8 cellular contexts compared by ENCODE assay signal in the genomic region with DNA sequence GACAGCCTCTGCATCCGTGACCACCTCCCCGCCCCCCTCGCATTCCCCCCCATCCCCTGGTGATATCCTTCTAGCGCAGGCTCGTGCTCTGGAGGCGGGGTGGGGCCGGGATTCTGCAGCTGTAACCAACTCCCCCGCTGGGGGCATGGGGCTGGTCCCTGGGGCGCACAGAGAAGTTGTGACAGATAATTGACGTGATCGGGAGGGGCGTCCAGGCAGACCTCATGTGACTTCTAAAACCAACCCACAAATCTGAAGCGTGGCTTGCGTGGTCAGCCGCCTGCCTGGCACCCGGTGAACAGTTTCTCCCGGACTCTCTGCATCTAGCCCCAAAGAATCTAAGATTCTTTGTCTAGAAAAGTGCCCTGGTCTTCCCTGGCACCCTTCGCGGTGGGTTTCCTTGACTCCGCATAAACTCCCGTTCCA.
DNase-seq lines count a peak whose midpoint lies in the region; ATAC-seq and TF ChIP-seq lines count a peak whose summit lies in the region.

No MANE protein-coding gene starts in this region.

- H3K27ac ChIP-seq in lung (ENCODE audit: low read depth in 1 of 2, low read length in 1 of 2) (peak overlapping the region in 1 of 2 donors; percentile 81), thyroid gland (peak overlapping the region in 2 of 3 donors; percentile 14 to 38)

- TF ChIP-seq POLR2A in thyroid gland (IDR thresholded peaks at IDR 0.05), result no peak

- H3K36me3 ChIP-seq in lung (ENCODE audit: control insufficient read depth in 2 of 2, insufficient read depth in 2 of 2, low read length in 2 of 2) (no peaks in the 10 kb centered on the region), thyroid gland (no peaks in the 10 kb centered on the region)

- TF ChIP-seq CTCF in lung (IDR thresholded peaks at IDR 0.05; ENCODE audit: control extremely low read depth, extremely low read depth), result no peak
- TF ChIP-seq CTCF in thyroid gland (IDR thresholded peaks at IDR 0.05), result no peak

- CTCF ChIA-PET in activated CD8-positive, alpha-beta memory T cell treated with anti-CD3 and anti-CD28 coated beads, Interleukin-2, amount 10 ng/mL, durations not matched to agents 7 days and 5 days (lab: Charles Lee), result interaction anchor here (0.9 to 1.1 kb wide), 4 partner anchors 19 to 51 kb away, joined by 3 read pairs; no protein-coding TSS in a partner anchor

- peak overlapping the region; percentile 54 for H3K4me3 Mint-ChIP-seq in activated CD8-positive, alpha-beta memory T cell treated with anti-CD3 and anti-CD28 coated beads, Interleukin-2, amount 10 ng/mL, durations not matched to agents 7 days and 5 days
- H3K4me3 Mint-ChIP-seq in dendritic cell treated with granulocyte-macrophage colony-stimulating factor and Interleukin-4, amounts not matched to agents 40 ng/mL and 50 ng/mL, for 4 days, result peak overlapping the region; percentile 76

- no peaks in the 10 kb centered on the region for H3K36me3 Mint-ChIP-seq in activated CD8-positive, alpha-beta memory T cell treated with anti-CD3 and anti-CD28 coated beads, Interleukin-2, amount 10 ng/mL, durations not matched to agents 7 days and 5 days
- H3K36me3 Mint-ChIP-seq in dendritic cell treated with granulocyte-macrophage colony-stimulating factor and Interleukin-4, amounts not matched to agents 40 ng/mL and 50 ng/mL, for 4 days (ENCODE audit: low read depth), result no peaks in the 10 kb centered on the region

- ATAC-seq in activated CD8-positive, alpha-beta memory T cell treated with anti-CD3 and anti-CD28 coated beads, Interleukin-2, amount 10 ng/mL, durations not matched to agents 7 days and 5 days, result no peak
- peak; percentile 41 for ATAC-seq in lung (ENCODE audit: insufficient read depth, low FRiP score)
- no peak for ATAC-seq in HG02763 (IDR thresholded peaks at IDR 0.05; ENCODE audit: unreplicated experiment)
- ATAC-seq in HG03571 (IDR thresholded peaks at IDR 0.05; ENCODE audit: unreplicated experiment), result no peak

- H3K27me3 ChIP-seq in lung (ENCODE audit: control insufficient read depth, insufficient read depth), result no peaks in the 10 kb centered on the region
- H3K27me3 ChIP-seq in thyroid gland, result no peaks in the 10 kb centered on the region

- H3K27me3 Mint-ChIP-seq in activated CD8-positive, alpha-beta memory T cell treated with anti-CD3 and anti-CD28 coated beads, Interleukin-2, amount 10 ng/mL, durations not matched to agents 7 days and 5 days, result peaks cover 33% of the 10 kb centered on the region
- peaks cover 45% of the 10 kb centered on the region for H3K27me3 Mint-ChIP-seq in dendritic cell treated with granulocyte-macrophage colony-stimulating factor and Interleukin-4, amounts not matched to agents 40 ng/mL and 50 ng/mL, for 4 days

- H3K4me3 ChIP-seq in lung, result peak overlapping the region; percentile 20
- peak overlapping the region; percentile 0 to 40 (median 18) for H3K4me3 ChIP-seq in thyroid gland (replicated peaks in 1 of 3)

- H3K27ac Mint-ChIP-seq in activated CD8-positive, alpha-beta memory T cell treated with anti-CD3 and anti-CD28 coated beads, Interleukin-2, amount 10 ng/mL, durations not matched to agents 7 days and 5 days, result no peak overlapping the region
- H3K27ac Mint-ChIP-seq in dendritic cell treated with granulocyte-macrophage colony-stimulating factor and Interleukin-4, amounts not matched to agents 40 ng/mL and 50 ng/mL, for 4 days, result peak overlapping the region; percentile 19

- WGBS in lung, 2 donors, result 0 to 2% methylated on average over 21 of the region's 21 CpGs
- 1 to 5% methylated on average over 18 to 19 of the region's 21 CpGs for WGBS in thyroid gland, 2 donors

- H3K9me3 ChIP-seq in lung (ENCODE audit: control insufficient read depth in 2 of 2, insufficient read depth in 1 of 2, low read length in 1 of 2) (no peaks in the 10 kb centered on the region), thyroid gland (no peaks in the 10 kb centered on the region)

- H3K4me1 ChIP-seq in lung (ENCODE audit: control insufficient read depth in 2 of 2, insufficient read depth in 2 of 2, low read length in 2 of 2), result peaks cover 0 to 7% of the 10 kb centered on the region in 2 donors
- peaks cover 3 to 8% of the 10 kb centered on the region in 2 donors for H3K4me1 ChIP-seq in thyroid gland

- H3K9me3 Mint-ChIP-seq in activated CD8-positive, alpha-beta memory T cell treated with anti-CD3 and anti-CD28 coated beads, Interleukin-2, amount 10 ng/mL, durations not matched to agents 7 days and 5 days (ENCODE audit: low read depth), result peaks cover 3% of the 10 kb centered on the region
- peaks cover 9% of the 10 kb centered on the region for H3K9me3 Mint-ChIP-seq in dendritic cell treated with granulocyte-macrophage colony-stimulating factor and Interleukin-4, amounts not matched to agents 40 ng/mL and 50 ng/mL, for 4 days

- intact Hi-C loops in dendritic cell treated with granulocyte-macrophage colony-stimulating factor and Interleukin-4, amounts not matched to agents 40 ng/mL and 50 ng/mL, for 4 days (cut with micrococcal nuclease), result no loop called here
- intact Hi-C loops in thyroid gland (cut with DNase I), result no loop called here

- no peak for DNase-seq in activated CD8-positive, alpha-beta memory T cell treated with anti-CD3 and anti-CD28 coated beads, Interleukin-2, amount 10 ng/mL, durations not matched to agents 7 days and 5 days
- DNase-seq in activated CD8-positive, alpha-beta memory T cell treated with anti-CD3 and anti-CD28 coated beads for 24 hours, result no peak
- DNase-seq in lung (ENCODE audit: low spot score), result no peak
- DNase-seq in thyroid gland, result peak; percentile 36 to 39
- DNase-seq in NCI-H1105 (lab: John Stamatoyannopoulos, UW), result no peak

- H3K4me1 Mint-ChIP-seq in activated CD8-positive, alpha-beta memory T cell treated with anti-CD3 and anti-CD28 coated beads, Interleukin-2, amount 10 ng/mL, durations not matched to agents 7 days and 5 days, result peaks cover 5% of the 10 kb centered on the region
- H3K4me1 Mint-ChIP-seq in dendritic cell treated with granulocyte-macrophage colony-stimulating factor and Interleukin-4, amounts not matched to agents 40 ng/mL and 50 ng/mL, for 4 days (ENCODE audit: low read depth), result peaks cover 21% of the 10 kb centered on the region

Comparison
In these comparisons a context has a peak if more than half of its experiments do, and no peak if none do; other contexts are left out.
1. DNase-seq: peak in thyroid gland (2 of 2); none in activated CD8-positive, alpha-beta memory T cell treated with anti-CD3 and anti-CD28 coated beads, Interleukin-2, amount 10 ng/mL, durations not matched to agents 7 days and 5 days (single experiment), activated CD8-positive, alpha-beta memory T cell treated with anti-CD3 and anti-CD28 coated beads for 24 hours (single experiment), lung (single experiment) and NCI-H1105 (single experiment).